In the genomic region with DNA sequence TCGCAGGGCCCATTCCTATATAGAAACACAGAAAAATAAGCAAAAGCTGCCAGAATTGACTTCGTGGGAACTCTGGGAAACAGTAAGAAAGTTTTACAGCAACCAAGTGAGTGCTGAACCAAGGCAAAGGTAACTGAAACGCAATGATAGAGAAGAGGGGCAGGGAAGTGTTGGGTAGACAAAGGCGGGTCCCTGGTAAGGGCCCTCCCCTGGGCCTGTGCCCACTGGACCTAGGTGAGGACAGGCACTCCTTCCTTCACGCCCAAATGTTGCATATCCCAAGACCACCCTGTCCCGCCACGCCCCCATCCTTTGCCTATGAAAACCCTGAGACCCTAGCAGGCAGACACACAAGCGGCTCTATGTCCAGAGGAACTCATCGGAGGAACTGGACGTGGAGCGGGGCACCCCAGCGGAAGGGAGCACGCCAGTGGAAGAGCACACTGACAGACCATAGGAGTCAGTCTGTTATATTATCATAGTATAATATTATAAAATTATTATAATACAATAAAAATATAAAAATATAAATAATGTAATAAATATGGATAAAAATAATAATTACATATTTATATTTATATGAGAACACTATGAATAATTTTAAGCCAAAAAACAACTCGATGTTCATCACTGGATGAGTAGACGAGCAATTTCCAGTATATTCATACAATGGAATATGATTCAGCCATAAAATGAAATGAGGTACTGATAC, we compare ENCODE assay signal across 1 cellular context.
TF ChIP-seq lines count a peak whose summit lies in the region.

No MANE protein-coding gene starts in this region.

TF ChIP-seq in SK-N-SH, 30 proteins besides CTCF, POLR2A, EP300 and RAD21:
- TF ChIP-seq POLR2AphosphoS5 (IDR thresholded peaks at IDR 0.05; ENCODE audit: low read depth, low read length) (no peak), JUND (IDR thresholded peaks at IDR 0.05) (no peak), YY1 (IDR thresholded peaks at IDR 0.05; ENCODE audit: low read depth) (no peak), TEAD4 (IDR thresholded peaks at IDR 0.05; ENCODE audit: borderline replicate concordance, insufficient read depth) (no peak), FOSL2 (IDR thresholded peaks at IDR 0.05; ENCODE audit: borderline replicate concordance, low read depth) (no peak), MAX (IDR thresholded peaks at IDR 0.05; ENCODE audit: low read depth) (no peak), SIN3A (IDR thresholded peaks at IDR 0.05; ENCODE audit: borderline replicate concordance, low read depth, low read length) (no peak)
- TF ChIP-seq, protein P1, sequence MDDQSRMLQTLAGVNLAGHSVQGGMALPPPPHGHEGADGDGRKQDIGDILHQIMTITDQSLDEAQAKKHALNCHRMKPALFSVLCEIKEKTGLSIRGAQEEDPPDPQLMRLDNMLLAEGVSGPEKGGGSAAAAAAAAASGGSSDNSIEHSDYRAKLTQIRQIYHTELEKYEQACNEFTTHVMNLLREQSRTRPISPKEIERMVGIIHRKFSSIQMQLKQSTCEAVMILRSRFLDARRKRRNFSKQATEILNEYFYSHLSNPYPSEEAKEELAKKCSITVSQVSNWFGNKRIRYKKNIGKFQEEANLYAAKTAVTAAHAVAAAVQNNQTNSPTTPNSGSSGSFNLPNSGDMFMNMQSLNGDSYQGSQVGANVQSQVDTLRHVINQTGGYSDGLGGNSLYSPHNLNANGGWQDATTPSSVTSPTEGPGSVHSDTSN (IDR thresholded peaks at IDR 0.05) = no peak
TF ChIP-seq in SK-N-SH: peak in this region for 0.
